ENCODE assay signal across 1 cellular context in the genomic region with DNA sequence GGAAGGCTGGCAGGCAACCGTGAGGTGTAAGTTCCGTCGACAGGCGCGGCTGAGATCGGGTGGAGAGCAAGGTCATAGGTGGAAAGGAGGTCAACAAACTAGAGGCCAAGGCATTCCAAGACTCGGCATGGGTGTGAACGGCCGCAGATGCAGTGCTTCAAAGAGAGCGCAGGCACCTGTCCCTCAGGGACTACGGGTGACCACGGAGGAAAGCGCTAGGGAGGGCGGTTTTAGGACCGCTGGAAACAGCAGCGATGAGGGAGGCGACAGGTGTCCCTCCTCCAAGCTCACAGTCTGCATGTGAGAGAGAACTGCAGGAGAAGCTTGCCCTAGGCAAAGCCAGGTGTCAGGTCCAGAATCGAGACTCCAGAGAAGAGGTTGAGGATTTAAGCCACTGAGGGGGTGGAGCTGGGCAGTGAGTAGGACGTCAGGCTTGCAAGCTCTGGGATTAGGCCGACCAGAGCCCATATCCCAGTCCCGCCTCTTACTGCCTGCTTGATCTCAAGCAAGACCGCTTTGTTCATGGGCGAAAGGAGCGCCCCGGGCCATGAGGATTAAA.
TF ChIP-seq lines count a peak whose summit lies in the region.

No MANE protein-coding gene starts in this region.

TF ChIP-seq in GM23338, 12 proteins besides CTCF, POLR2A, EP300 and RAD21 (continued from another document):
- TF ChIP-seq, protein P1, sequence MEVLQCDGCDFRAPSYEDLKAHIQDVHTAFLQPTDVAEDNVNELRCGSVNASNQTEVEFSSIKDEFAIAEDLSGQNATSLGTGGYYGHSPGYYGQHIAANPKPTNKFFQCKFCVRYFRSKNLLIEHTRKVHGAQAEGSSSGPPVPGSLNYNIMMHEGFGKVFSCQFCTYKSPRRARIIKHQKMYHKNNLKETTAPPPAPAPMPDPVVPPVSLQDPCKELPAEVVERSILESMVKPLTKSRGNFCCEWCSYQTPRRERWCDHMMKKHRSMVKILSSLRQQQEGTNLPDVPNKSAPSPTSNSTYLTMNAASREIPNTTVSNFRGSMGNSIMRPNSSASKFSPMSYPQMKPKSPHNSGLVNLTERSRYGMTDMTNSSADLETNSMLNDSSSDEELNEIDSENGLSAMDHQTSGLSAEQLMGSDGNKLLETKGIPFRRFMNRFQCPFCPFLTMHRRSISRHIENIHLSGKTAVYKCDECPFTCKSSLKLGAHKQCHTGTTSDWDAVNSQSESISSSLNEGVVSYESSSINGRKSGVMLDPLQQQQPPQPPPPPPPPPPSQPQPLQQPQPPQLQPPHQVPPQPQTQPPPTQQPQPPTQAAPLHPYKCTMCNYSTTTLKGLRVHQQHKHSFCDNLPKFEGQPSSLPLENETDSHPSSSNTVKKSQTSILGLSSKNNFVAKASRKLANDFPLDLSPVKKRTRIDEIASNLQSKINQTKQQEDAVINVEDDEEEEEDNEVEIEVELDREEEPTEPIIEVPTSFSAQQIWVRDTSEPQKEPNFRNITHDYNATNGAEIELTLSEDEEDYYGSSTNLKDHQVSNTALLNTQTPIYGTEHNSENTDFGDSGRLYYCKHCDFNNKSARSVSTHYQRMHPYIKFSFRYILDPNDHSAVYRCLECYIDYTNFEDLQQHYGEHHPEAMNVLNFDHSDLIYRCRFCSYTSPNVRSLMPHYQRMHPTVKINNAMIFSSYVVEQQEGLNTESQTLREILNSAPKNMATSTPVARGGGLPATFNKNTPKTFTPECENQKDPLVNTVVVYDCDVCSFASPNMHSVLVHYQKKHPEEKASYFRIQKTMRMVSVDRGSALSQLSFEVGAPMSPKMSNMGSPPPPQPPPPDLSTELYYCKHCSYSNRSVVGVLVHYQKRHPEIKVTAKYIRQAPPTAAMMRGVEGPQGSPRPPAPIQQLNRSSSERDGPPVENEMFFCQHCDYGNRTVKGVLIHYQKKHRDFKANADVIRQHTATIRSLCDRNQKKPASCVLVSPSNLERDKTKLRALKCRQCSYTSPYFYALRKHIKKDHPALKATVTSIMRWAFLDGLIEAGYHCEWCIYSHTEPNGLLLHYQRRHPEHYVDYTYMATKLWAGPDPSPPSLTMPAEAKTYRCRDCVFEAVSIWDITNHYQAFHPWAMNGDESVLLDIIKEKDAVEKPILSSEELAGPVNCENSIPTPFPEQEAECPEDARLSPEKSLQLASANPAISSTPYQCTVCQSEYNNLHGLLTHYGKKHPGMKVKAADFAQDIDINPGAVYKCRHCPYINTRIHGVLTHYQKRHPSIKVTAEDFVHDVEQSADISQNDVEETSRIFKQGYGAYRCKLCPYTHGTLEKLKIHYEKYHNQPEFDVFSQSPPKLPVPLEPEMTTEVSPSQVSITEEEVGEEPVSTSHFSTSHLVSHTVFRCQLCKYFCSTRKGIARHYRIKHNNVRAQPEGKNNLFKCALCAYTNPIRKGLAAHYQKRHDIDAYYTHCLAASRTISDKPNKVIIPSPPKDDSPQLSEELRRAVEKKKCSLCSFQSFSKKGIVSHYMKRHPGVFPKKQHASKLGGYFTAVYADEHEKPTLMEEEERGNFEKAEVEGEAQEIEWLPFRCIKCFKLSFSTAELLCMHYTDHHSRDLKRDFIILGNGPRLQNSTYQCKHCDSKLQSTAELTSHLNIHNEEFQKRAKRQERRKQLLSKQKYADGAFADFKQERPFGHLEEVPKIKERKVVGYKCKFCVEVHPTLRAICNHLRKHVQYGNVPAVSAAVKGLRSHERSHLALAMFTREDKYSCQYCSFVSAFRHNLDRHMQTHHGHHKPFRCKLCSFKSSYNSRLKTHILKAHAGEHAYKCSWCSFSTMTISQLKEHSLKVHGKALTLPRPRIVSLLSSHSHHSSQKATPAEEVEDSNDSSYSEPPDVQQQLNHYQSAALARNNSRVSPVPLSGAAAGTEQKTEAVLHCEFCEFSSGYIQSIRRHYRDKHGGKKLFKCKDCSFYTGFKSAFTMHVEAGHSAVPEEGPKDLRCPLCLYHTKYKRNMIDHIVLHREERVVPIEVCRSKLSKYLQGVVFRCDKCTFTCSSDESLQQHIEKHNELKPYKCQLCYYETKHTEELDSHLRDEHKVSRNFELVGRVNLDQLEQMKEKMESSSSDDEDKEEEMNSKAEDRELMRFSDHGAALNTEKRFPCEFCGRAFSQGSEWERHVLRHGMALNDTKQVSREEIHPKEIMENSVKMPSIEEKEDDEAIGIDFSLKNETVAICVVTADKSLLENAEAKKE (CRISPR knock-in tag; IDR thresholded peaks at IDR 0.05) = no peak
- TF ChIP-seq CREB1 (CRISPR knock-in tag; IDR thresholded peaks at IDR 0.05; ENCODE audit: low read depth) = no peak
- no peak for TF ChIP-seq JUNB (IDR thresholded peaks at IDR 0.05; ENCODE audit: unreplicated experiment)
- no peak for TF ChIP-seq EZH2phosphoT487 (IDR thresholded peaks at IDR 0.05; ENCODE audit: unreplicated experiment)
- TF ChIP-seq, protein P2, sequence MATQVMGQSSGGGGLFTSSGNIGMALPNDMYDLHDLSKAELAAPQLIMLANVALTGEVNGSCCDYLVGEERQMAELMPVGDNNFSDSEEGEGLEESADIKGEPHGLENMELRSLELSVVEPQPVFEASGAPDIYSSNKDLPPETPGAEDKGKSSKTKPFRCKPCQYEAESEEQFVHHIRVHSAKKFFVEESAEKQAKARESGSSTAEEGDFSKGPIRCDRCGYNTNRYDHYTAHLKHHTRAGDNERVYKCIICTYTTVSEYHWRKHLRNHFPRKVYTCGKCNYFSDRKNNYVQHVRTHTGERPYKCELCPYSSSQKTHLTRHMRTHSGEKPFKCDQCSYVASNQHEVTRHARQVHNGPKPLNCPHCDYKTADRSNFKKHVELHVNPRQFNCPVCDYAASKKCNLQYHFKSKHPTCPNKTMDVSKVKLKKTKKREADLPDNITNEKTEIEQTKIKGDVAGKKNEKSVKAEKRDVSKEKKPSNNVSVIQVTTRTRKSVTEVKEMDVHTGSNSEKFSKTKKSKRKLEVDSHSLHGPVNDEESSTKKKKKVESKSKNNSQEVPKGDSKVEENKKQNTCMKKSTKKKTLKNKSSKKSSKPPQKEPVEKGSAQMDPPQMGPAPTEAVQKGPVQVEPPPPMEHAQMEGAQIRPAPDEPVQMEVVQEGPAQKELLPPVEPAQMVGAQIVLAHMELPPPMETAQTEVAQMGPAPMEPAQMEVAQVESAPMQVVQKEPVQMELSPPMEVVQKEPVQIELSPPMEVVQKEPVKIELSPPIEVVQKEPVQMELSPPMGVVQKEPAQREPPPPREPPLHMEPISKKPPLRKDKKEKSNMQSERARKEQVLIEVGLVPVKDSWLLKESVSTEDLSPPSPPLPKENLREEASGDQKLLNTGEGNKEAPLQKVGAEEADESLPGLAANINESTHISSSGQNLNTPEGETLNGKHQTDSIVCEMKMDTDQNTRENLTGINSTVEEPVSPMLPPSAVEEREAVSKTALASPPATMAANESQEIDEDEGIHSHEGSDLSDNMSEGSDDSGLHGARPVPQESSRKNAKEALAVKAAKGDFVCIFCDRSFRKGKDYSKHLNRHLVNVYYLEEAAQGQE (IDR thresholded peaks at IDR 0.05; ENCODE audit: unreplicated experiment) = no peak
- TF ChIP-seq, protein P3, sequence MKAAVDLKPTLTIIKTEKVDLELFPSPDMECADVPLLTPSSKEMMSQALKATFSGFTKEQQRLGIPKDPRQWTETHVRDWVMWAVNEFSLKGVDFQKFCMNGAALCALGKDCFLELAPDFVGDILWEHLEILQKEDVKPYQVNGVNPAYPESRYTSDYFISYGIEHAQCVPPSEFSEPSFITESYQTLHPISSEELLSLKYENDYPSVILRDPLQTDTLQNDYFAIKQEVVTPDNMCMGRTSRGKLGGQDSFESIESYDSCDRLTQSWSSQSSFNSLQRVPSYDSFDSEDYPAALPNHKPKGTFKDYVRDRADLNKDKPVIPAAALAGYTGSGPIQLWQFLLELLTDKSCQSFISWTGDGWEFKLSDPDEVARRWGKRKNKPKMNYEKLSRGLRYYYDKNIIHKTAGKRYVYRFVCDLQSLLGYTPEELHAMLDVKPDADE (IDR thresholded peaks at IDR 0.05) = no peak
- no peak for TF ChIP-seq ZNF331 (CRISPR knock-in tag; IDR thresholded peaks at IDR 0.05; ENCODE audit: low read depth)
- TF ChIP-seq NANOG (IDR thresholded peaks at IDR 0.05; ENCODE audit: borderline replicate concordance) = no peak
- TF ChIP-seq ZNF114 (CRISPR knock-in tag; IDR thresholded peaks at IDR 0.05) = no peak
TF ChIP-seq in GM23338: peak in this region for 0.
